Comparison of ENCODE assay signal across 8 cellular contexts in genomic region chr5:172361566-172362238, GRCh38.
DNase-seq lines count a peak whose midpoint lies in the region; ATAC-seq lines count a peak whose summit lies in the region.

No MANE protein-coding gene starts in this region.

- ATAC-seq in HG02759 (IDR thresholded peaks at IDR 0.05; ENCODE audit: unreplicated experiment) (peak; percentile 42), HG02798 (IDR thresholded peaks at IDR 0.05; ENCODE audit: poor library complexity, unreplicated experiment) (no peak)

- DNase-seq in AML-193 (lab: John Stamatoyannopoulos, UW): peak; percentile 23 to 34
- peak; percentile 54 to 62 for DNase-seq in activated T-cell treated with anti-CD3 and anti-CD28 coated beads, Interleukin-2, amount 50 U/mL, for 48 hours
- peak; percentile 95 for DNase-seq in kidney glomerular epithelial cell (lab: John Stamatoyannopoulos, UW)
- DNase-seq in NCI-H1417 (lab: John Stamatoyannopoulos, UW): no peak
- no peak for DNase-seq in NCI-H82 (lab: John Stamatoyannopoulos, UW)
- DNase-seq in GF-D8 (lab: John Stamatoyannopoulos, UW): no peak

Comparison
In these comparisons a context has a peak if more than half of its experiments do, and no peak if none do; other contexts are left out.
1. DNase-seq: peak in AML-193 (2 of 2), activated T-cell treated with anti-CD3 and anti-CD28 coated beads, Interleukin-2, amount 50 U/mL, for 48 hours (2 of 2) and kidney glomerular epithelial cell (single experiment); none in NCI-H1417 (0 of 3), NCI-H82 (single experiment) and GF-D8 (single experiment).